3 cellular contexts compared by ENCODE assay signal in genomic region chr1:33768106-33768505, GRCh38.
"Had no signal": no experiment of that assay in that cellular context is flagged by ENCODE, and none has a peak within 500 bp of the region (broad histone marks: within the 10 kb centered on the region; RNA-seq: fewer than 3 reads in every experiment).

No MANE protein-coding gene starts in this region.

- ATAC-seq: GM12878 had no signal

- H3K4me3 ChIP-seq: GM12878 had no signal

- DNase-seq: GDM1, GF-D8 had no signal
